Comparison of ENCODE assay signal across 27 cellular contexts in the genomic region with DNA sequence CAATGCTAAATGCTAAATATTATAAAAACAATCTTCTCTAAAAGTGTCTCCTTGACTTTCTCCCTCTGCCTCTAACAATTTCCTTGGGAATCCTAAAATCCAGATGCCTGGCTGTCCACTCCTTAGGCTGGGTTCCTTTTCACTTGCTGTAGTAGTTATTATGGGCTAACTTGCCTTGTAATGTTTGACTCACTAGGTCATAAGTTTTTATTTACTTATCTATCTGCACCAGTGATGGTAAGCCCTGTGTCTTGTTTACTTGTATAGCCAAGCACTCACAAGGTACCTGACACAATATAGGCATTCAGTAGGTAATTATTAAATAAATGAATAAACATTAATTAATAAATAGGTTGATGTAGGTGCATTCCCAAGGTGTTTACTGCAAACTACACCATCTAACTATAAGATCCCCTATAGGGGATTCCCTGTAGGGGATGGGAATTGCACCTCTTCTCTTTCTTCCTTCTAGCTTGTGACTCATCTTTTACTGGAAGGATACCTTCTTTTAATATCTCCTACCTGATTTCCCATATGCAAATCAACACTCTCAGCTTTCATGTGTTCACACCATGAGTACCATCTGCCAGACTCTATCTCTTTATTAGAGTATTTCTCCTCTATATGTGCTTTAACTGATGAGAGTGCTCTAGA. TPM values are rescaled to one million over a fixed set of nuclear protein-coding genes. Genes with fewer than 3 reads are reported as not detected.
DNase-seq lines count a peak whose midpoint lies in the region; ATAC-seq, FAIRE-seq and TF ChIP-seq lines count a peak whose summit lies in the region.
"Had no signal": no experiment of that assay in that cellular context is flagged by ENCODE, and none has a peak within 500 bp of the region (broad histone marks: within the 10 kb centered on the region; RNA-seq: fewer than 3 reads in every experiment).

No MANE protein-coding gene starts in this region.

- BruUV-seq in K562 (replicated peaks; lab: Mats Ljungman, UMichigan), result no TSS peak

- intact Hi-C loops in K562 (cut with micrococcal nuclease), result no loop called here

- no peak for FAIRE-seq in K562 (lab: Jason Lieb, UNC)
- FAIRE-seq: endothelial cell of umbilical vein, urothelium cell line had no signal

- H2BK5ac ChIP-seq in mesenchymal stem cell (ENCODE audit: low read depth, low read length, poor library complexity, severe bottlenecking), result no peak overlapping the region

- H2AFZ ChIP-seq in K562 (ENCODE audit: low read depth, low read length), result no peak overlapping the region
- no peak overlapping the region for H2AFZ ChIP-seq in mesenchymal stem cell (ENCODE audit: low read depth, low read length)
- H2AFZ ChIP-seq: parathyroid adenoma had no signal

- H3K79me1 ChIP-seq in mesenchymal stem cell (replicated peaks; ENCODE audit: low read length, poor library complexity, severe bottlenecking), result no peaks in the 10 kb centered on the region

- in situ Hi-C loops in K562 (cut with MboI), result no loop called here

- no peaks in the 10 kb centered on the region for H3K9me3 ChIP-seq in K562 (replicated peaks; ENCODE audit: control insufficient read depth, insufficient read depth, low read depth, low read length)
- H3K9me3 ChIP-seq in mesenchymal stem cell (ENCODE audit: control insufficient read depth, low read length), result no peaks in the 10 kb centered on the region
- H3K9me3 ChIP-seq: BE2C, thoracic aorta had no signal

- H2BK12ac ChIP-seq in mesenchymal stem cell (ENCODE audit: low read length in 2 of 2), result no peak overlapping the region

- H3K9me3 Mint-ChIP-seq in activated T-cell treated with anti-CD3 and anti-CD28 coated beads, Interleukin-2, amount 50 U/mL, for 72 hours, result peaks cover 4% of the 10 kb centered on the region in 2 donors
- H3K9me3 Mint-ChIP-seq: CD8-positive, alpha-beta T cell had no signal

- peak overlapping the region; percentile 25 to 40 for H3K4me3 Mint-ChIP-seq in activated T-cell treated with anti-CD3 and anti-CD28 coated beads, Interleukin-2, amount 50 U/mL, for 72 hours
- H3K4me3 Mint-ChIP-seq: activated CD8-positive, alpha-beta T cell treated with anti-CD3 and anti-CD28 coated beads, Interleukin-2, amount 10 ng/mL, durations not matched to agents 7 days and 5 days; CD8-positive, alpha-beta T cell had no signal

- no peak overlapping the region for H3K14ac ChIP-seq in mesenchymal stem cell (ENCODE audit: low read length in 2 of 2)

- no peak for TF ChIP-seq EP300 in K562 (IDR thresholded peaks at IDR 0.05; ENCODE audit: low read length)

- H3K27ac ChIP-seq in K562 (ENCODE audit: extremely low read depth, low read depth, low read length) (no peak overlapping the region), mesenchymal stem cell (ENCODE audit: low read length, poor library complexity, severe bottlenecking) (no peak overlapping the region)
- H3K27ac ChIP-seq: parathyroid adenoma, thoracic aorta had no signal

- H3K4ac ChIP-seq in mesenchymal stem cell (ENCODE audit: low read depth in 1 of 2, low read length in 2 of 2), result no peak overlapping the region

- ATAC-seq in activated T-cell treated with anti-CD3 and anti-CD28 coated beads, Interleukin-2, amount 50 U/mL, for 72 hours (replicated peaks in 1 of 2), result no peak
- ATAC-seq in K562, result no peak
- ATAC-seq: CD8-positive, alpha-beta T cell; left lobe of liver had no signal

- no peak overlapping the region for H3K4me2 ChIP-seq in K562 (ENCODE audit: insufficient read depth, low read length)
- H3K4me2 ChIP-seq in mesenchymal stem cell (ENCODE audit: low read length, poor library complexity, severe bottlenecking), result no peak overlapping the region

- no peak overlapping the region for H4K91ac ChIP-seq in mesenchymal stem cell (ENCODE audit: low read length)

- DNase-seq in activated T-cell treated with anti-CD3 and anti-CD28 coated beads, Interleukin-2, amount 50 U/mL, for 72 hours, result no peak
- DNase-seq in activated T-cell treated with anti-CD3 and anti-CD28 coated beads for 4 hours (no peak), NCI-H526 (lab: John Stamatoyannopoulos, UW) (peak; percentile 46 to 71), K562 (ENCODE audit: extremely low read depth in 1 of 4, low spot score in 3 of 4) (no peak), mesenchymal stem cell (no peak), DMS114 treated with DMSO at 0.1 percent for 48 hours (lab: John Stamatoyannopoulos, UW; ENCODE audit: unreplicated experiment) (no peak)
- no peak for DNase-seq in stimulated activated CD8-positive, alpha-beta memory T cell treated with anti-CD3 and anti-CD28 coated beads, Interleukin-4, amount 100 ng/mL, for 48 hours
- DNase-seq: activated CD4-positive, CD25-positive, alpha-beta regulatory T cell treated with anti-CD3 and anti-CD28 coated beads, Interleukin-2, amount 50 U/mL, for 72 hours; activated CD8-positive, alpha-beta T cell treated with anti-CD3 and anti-CD28 coated beads, Interleukin-2, amount 10 ng/mL, durations not matched to agents 7 days and 5 days; activated naive CD4-positive, alpha-beta T cell treated with anti-CD3 and anti-CD28 coated beads, Interleukin-2, amount 50 U/mL, for 16 hours; CD8-positive, alpha-beta T cell; mesendoderm; NCI-H1048; NCI-H1694; NCI-H69 had no signal

- TF ChIP-seq CTCF in K562 (IDR thresholded peaks at IDR 0.05 in 2 of 3, conservative IDR thresholded peaks at IDR 0.05 in 1 of 3; ENCODE audit: insufficient read depth in 2 of 3, low read depth in 1 of 3, low read length in 3 of 3), result no peak

- peak overlapping the region; percentile 49 for H3K27ac Mint-ChIP-seq in activated T-cell treated with anti-CD3 and anti-CD28 coated beads, Interleukin-2, amount 50 U/mL, for 72 hours
- H3K27ac Mint-ChIP-seq: activated CD8-positive, alpha-beta T cell treated with anti-CD3 and anti-CD28 coated beads, Interleukin-2, amount 10 ng/mL, durations not matched to agents 7 days and 5 days; CD8-positive, alpha-beta T cell had no signal

- TF ChIP-seq POLR2A in K562 (conservative IDR thresholded peaks at IDR 0.05), result no peak

- CTCF ChIA-PET in K562 (lab: Yijun Ruan, JAX; ENCODE audit: low intra/inter-chr PET ratio), result no interaction called here

- TF ChIP-seq RAD21 in K562 (CRISPR knock-in tag; conservative IDR thresholded peaks at IDR 0.05 in 1 of 2, IDR thresholded peaks at IDR 0.05 in 1 of 2), result no peak

- H2BK15ac ChIP-seq in mesenchymal stem cell (ENCODE audit: low read depth, poor library complexity, severe bottlenecking), result no peak overlapping the region

- no peak overlapping the region for H4K8ac ChIP-seq in mesenchymal stem cell (ENCODE audit: low read length)

- H3K18ac ChIP-seq in mesenchymal stem cell (ENCODE audit: low read depth in 1 of 2, low read length in 2 of 2), result no peak overlapping the region

- peaks cover 0 to 3% of the 10 kb centered on the region in 2 experiments; a peak in 2 of 5 replicates for H3K4me1 ChIP-seq in K562 (replicated peaks in 1 of 2; ENCODE audit: control insufficient read depth in 2 of 2, insufficient read depth in 2 of 2, low read length in 2 of 2)
- no peaks in the 10 kb centered on the region for H3K4me1 ChIP-seq in mesenchymal stem cell (ENCODE audit: control insufficient read depth, insufficient read depth, low read depth, low read length)
- H3K4me1 ChIP-seq: parathyroid adenoma had no signal

- no peak overlapping the region for H2BK120ac ChIP-seq in mesenchymal stem cell (ENCODE audit: low read depth, low read length)

- H3K27me3 ChIP-seq in K562 (ENCODE audit: control insufficient read depth in 2 of 2, insufficient read depth in 2 of 2, low read length in 2 of 2), result peaks cover 10 to 18% of the 10 kb centered on the region in 2 experiments
- peaks cover 9 to 10% of the 10 kb centered on the region in 2 experiments for H3K27me3 ChIP-seq in mesenchymal stem cell (ENCODE audit: control insufficient read depth in 1 of 2, insufficient read depth in 1 of 2, low read length in 2 of 2)

- H3K4me1 Mint-ChIP-seq in activated T-cell treated with anti-CD3 and anti-CD28 coated beads, Interleukin-2, amount 50 U/mL, for 72 hours (ENCODE audit: low read depth), result peaks cover 54% of the 10 kb centered on the region

- H3K9ac ChIP-seq in K562 (ENCODE audit: insufficient read depth in 1 of 2, low read depth in 2 of 2, low read length in 2 of 2), result no peak overlapping the region
- H3K9ac ChIP-seq in mesenchymal stem cell (ENCODE audit: low read length), result peak overlapping the region; percentile 83
- H3K9ac ChIP-seq: parathyroid adenoma had no signal

- peaks cover 17% of the 10 kb centered on the region for H3K27me3 Mint-ChIP-seq in activated T-cell treated with anti-CD3 and anti-CD28 coated beads, Interleukin-2, amount 50 U/mL, for 72 hours (ENCODE audit: low read depth)

- peaks cover 0 to 9% of the 10 kb centered on the region in 2 donors for H3K36me3 Mint-ChIP-seq in activated T-cell treated with anti-CD3 and anti-CD28 coated beads, Interleukin-2, amount 50 U/mL, for 72 hours (ENCODE audit: insufficient read depth in 2 of 2)
- H3K36me3 Mint-ChIP-seq: CD8-positive, alpha-beta T cell had no signal

- no peak overlapping the region for H2AK5ac ChIP-seq in mesenchymal stem cell (ENCODE audit: low read length, severe bottlenecking)

- H3K36me3 ChIP-seq in K562 (ENCODE audit: control insufficient read depth, insufficient read depth, low read length) (no peaks in the 10 kb centered on the region), mesenchymal stem cell (ENCODE audit: control insufficient read depth in 1 of 2, insufficient read depth in 2 of 2, low read depth in 1 of 2, low read length in 2 of 2) (no peaks in the 10 kb centered on the region)
- H3K36me3 ChIP-seq: BE2C, thoracic aorta had no signal

- no peaks in the 10 kb centered on the region for H4K20me1 ChIP-seq in K562 (replicated peaks; ENCODE audit: control insufficient read depth, insufficient read depth, low read length)

- POLR2A ChIA-PET in K562 (lab: Yijun Ruan, JAX), result no interaction called here

- H3K23ac ChIP-seq in mesenchymal stem cell (ENCODE audit: low read length in 2 of 2), result no peak overlapping the region

- H3K4me3 ChIP-seq in K562, result no peak overlapping the region
- no peak overlapping the region for H3K4me3 ChIP-seq in mesenchymal stem cell (ENCODE audit: insufficient read depth in 1 of 2, low read depth in 1 of 2, low read length in 2 of 2)
- H3K4me3 ChIP-seq: GM12878, skin epidermis, thoracic aorta had no signal

- H3K79me2 ChIP-seq in K562 (ENCODE audit: control insufficient read depth, insufficient read depth, low read length), result no peaks in the 10 kb centered on the region
- H3K79me2 ChIP-seq: parathyroid adenoma had no signal

- no peaks in the 10 kb centered on the region for H3K9me1 ChIP-seq in K562 (ENCODE audit: control insufficient read depth, insufficient read depth, low read length)

RNA-seq across cellular contexts. Expression of gene CHIA, which starts 14.7 kb away (rescaled TPM):
- total RNA-seq in activated T-cell treated with anti-CD3 and anti-CD28 coated beads, Interleukin-2, amount 50 U/mL, for 72 hours, result not detected
- not detected in 2 replicates for total RNA-seq in K562 (2011; cell fraction: chromatin; rRNA removed; ENCODE audit: low replicate concordance)
- total RNA-seq in K562 (2011; cell fraction: nucleolus; rRNA removed), result not detected in 2 replicates
- not detected in 2 replicates for total RNA-seq in K562 (2011; cell fraction: nucleoplasm; rRNA removed)
- total RNA-seq in K562 (2014; rRNA removed), result not detected in 2 replicates
- not detected in 2 replicates for total RNA-seq in K562 (2014; rRNA removed; fragmentation: Illumina TruSeq; extraction: Trizol)
- not detected in 2 replicates for total RNA-seq in K562 (2015; rRNA removed; fragmentation: Illumina TruSeq; extraction: Trizol)
- total RNA-seq in K562 (2021), result not detected in 2 replicates
- not detected in 2 replicates for polyA plus RNA-seq in K562 (2011; rRNA removed)
- polyA plus RNA-seq in K562 (2011; cell fraction: cytosol; rRNA removed), result not detected in 2 replicates
- polyA plus RNA-seq in K562 (2011; cell fraction: nucleus; rRNA removed), result not detected in 2 replicates
- not detected in 2 replicates for polyA plus RNA-seq in K562 (2012)
- not detected in 2 replicates for polyA plus RNA-seq in K562 (2014; fragmentation: Illumina TruSeq; extraction: Trizol)
- not detected for polyA plus RNA-seq in K562 (2014; fragmentation: Nextera tagmentation; extraction: Ambion mirVana)
- polyA plus RNA-seq in K562 (2014; rRNA removed), result not detected in 2 replicates
- not detected in 2 replicates for polyA minus RNA-seq in K562 (2011; rRNA and poly(A)+ RNA removed)
- polyA minus RNA-seq in K562 (2011; cell fraction: cytosol; rRNA and poly(A)+ RNA removed), result not detected in 2 replicates
- polyA minus RNA-seq in K562 (2011; cell fraction: nucleus; rRNA and poly(A)+ RNA removed), result not detected in 2 replicates
- not detected for polyA plus RNA-seq in mesenchymal stem cell (2013, experiment 1 of 2)
- not detected for polyA plus RNA-seq in mesenchymal stem cell (2013, experiment 2 of 2)
- total RNA-seq: activated CD8-positive, alpha-beta T cell treated with anti-CD3 and anti-CD28 coated beads, Interleukin-2, amount 10 ng/mL, durations not matched to agents 7 days and 5 days; CD8-positive, alpha-beta T cell; endothelial cell of umbilical vein; GM12878; H4; IMR-90; Right ventricle myocardium superior; T-helper 2 cell treated with Interferon-gamma antibody and Interleukin-4, amounts not matched to agents 100 ng/mL and 5 ng/mL, for 36 hours; thoracic aorta had no signal
- polyA plus RNA-seq: endothelial cell of umbilical vein, IMR-90 had no signal

RNA-seq across cellular contexts. Expression of gene CHI3L2, which starts 48.4 kb away (rescaled TPM):
- total RNA-seq in activated T-cell treated with anti-CD3 and anti-CD28 coated beads, Interleukin-2, amount 50 U/mL, for 72 hours, result 10 to 100 TPM in 1 of 2 donors, 1 to 10 TPM in 1; 9.0 to 10.6 TPM
- total RNA-seq in K562 (2011; cell fraction: chromatin; rRNA removed; ENCODE audit: low replicate concordance), result not detected in 2 replicates
- total RNA-seq in K562 (2011; cell fraction: nucleolus; rRNA removed), result not detected in 2 replicates
- not detected in 2 replicates for total RNA-seq in K562 (2011; cell fraction: nucleoplasm; rRNA removed)
- total RNA-seq in K562 (2014; rRNA removed) (not detected in 2 replicates), K562 (2014; rRNA removed; fragmentation: Illumina TruSeq; extraction: Trizol) (not detected in 2 replicates), K562 (2015; rRNA removed; fragmentation: Illumina TruSeq; extraction: Trizol) (0.07 TPM in 1 of 2 replicates, not detected in the other), K562 (2021) (0.27 TPM in 1 of 2 replicates, not detected in the other)
- polyA plus RNA-seq in K562 (2011; rRNA removed) (0.05 and 0.15 TPM in 2 replicates), K562 (2014; fragmentation: Illumina TruSeq; extraction: Trizol) (not detected in 2 replicates), K562 (2014; fragmentation: Nextera tagmentation; extraction: Ambion mirVana) (not detected), K562 (2014; rRNA removed) (0.22 TPM in 1 of 2 replicates, not detected in the other)
- polyA plus RNA-seq in K562 (2011; cell fraction: cytosol; rRNA removed), result 0.19 TPM in 1 of 2 replicates, not detected in the other
- polyA plus RNA-seq in K562 (2011; cell fraction: nucleus; rRNA removed), result not detected in 2 replicates
- 0.12 and 0.15 TPM in 2 replicates for polyA plus RNA-seq in K562 (2012)
- not detected in 2 replicates for polyA minus RNA-seq in K562 (2011; rRNA and poly(A)+ RNA removed)
- not detected in 2 replicates for polyA minus RNA-seq in K562 (2011; cell fraction: cytosol; rRNA and poly(A)+ RNA removed)
- polyA minus RNA-seq in K562 (2011; cell fraction: nucleus; rRNA and poly(A)+ RNA removed), result not detected in 2 replicates
- not detected for polyA plus RNA-seq in mesenchymal stem cell (2013, experiment 1 of 2)
- polyA plus RNA-seq in mesenchymal stem cell (2013, experiment 2 of 2), result not detected
- total RNA-seq: endothelial cell of umbilical vein, H4 had no signal
- polyA plus RNA-seq: endothelial cell of umbilical vein had no signal

Comparison
In these comparisons a context has a peak if more than half of its experiments do, and no peak if none do; other contexts are left out.
1. DNase-seq: peak in NCI-H526 (2 of 2); none in activated T-cell treated with anti-CD3 and anti-CD28 coated beads, Interleukin-2, amount 50 U/mL, for 72 hours (0 of 2), activated T-cell treated with anti-CD3 and anti-CD28 coated beads for 4 hours (single experiment), K562 (0 of 4), mesenchymal stem cell (single experiment), DMS114 treated with DMSO at 0.1 percent for 48 hours (single experiment) and stimulated activated CD8-positive, alpha-beta memory T cell treated with anti-CD3 and anti-CD28 coated beads, Interleukin-4, amount 100 ng/mL, for 48 hours (single experiment).
2. RNA of gene CHI3L2, which starts 48.4 kb away (total RNA-seq): 9.0 to 10.6 TPM in activated T-cell treated with anti-CD3 and anti-CD28 coated beads, Interleukin-2, amount 50 U/mL, for 72 hours; 0.07 to 0.27 TPM in K562; every median in the first group is over 4 times any median in the second.